Comparison of ENCODE assay signal across 10 cellular contexts in the genomic region with DNA sequence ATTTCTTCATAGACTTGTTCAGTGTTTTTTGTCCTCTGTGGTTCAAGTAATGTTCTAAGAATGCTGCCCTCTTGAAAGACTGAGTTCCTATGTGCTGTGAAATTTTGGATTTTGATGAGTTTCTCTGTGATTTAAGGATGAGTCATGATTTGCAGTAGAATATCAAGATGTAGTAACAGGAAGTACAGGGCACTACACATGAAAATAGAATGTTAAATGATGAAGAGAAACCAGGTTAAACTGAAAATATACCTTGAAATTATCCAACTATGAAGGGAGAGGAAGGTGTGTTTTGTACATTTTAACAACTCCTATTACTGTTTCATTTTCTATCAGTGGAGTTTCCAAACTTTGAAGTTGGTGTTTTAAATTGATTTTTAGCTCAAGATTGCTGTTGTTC. TPM values are rescaled to one million over a fixed set of nuclear protein-coding genes. Genes with fewer than 3 reads are reported as not detected.
DNase-seq lines count a peak whose midpoint lies in the region; ATAC-seq and TF ChIP-seq lines count a peak whose summit lies in the region.
"Had no signal": no experiment of that assay in that cellular context is flagged by ENCODE, and none has a peak within 500 bp of the region (broad histone marks: within the 10 kb centered on the region; RNA-seq: fewer than 3 reads in every experiment).

No MANE protein-coding gene starts in this region.

- no peaks in the 10 kb centered on the region for H3K27me3 ChIP-seq in CD4-positive, alpha-beta T cell (ENCODE audit: control insufficient read depth, insufficient read depth, low read length)
- no peaks in the 10 kb centered on the region for H3K27me3 ChIP-seq in Loucy (ENCODE audit: insufficient read depth, low read length, poor library complexity, severe bottlenecking)
- H3K27me3 ChIP-seq in MG63 = no peaks in the 10 kb centered on the region
- H3K27me3 ChIP-seq: pancreas had no signal

- no peaks in the 10 kb centered on the region for H3K27me3 Mint-ChIP-seq in CD4-positive, alpha-beta T cell

- CTCF ChIA-PET in CD4-positive, alpha-beta T cell (lab: Charles Lee) = interaction anchor here (9.5 kb wide), 1 partner anchor 14 kb away, joined by 83 read pairs; no protein-coding TSS in a partner anchor

- intact Hi-C loops in CD4-positive, alpha-beta T cell (cut with DNase I, micrococcal nuclease) = loop anchor here in 1 of 2 experiments (5.0 kb wide), 3 partner anchors 57 to 288 kb away; partner anchors contain the start of gene CFAP54

- H3K4me1 Mint-ChIP-seq in CD4-positive, alpha-beta T cell (ENCODE audit: low read depth) = peaks cover 58% of the 10 kb centered on the region

- POLR2A ChIA-PET in CD4-positive, alpha-beta T cell (lab: Charles Lee) = interaction anchor here (0.7 to 1.4 kb wide), 8 partner anchors 8 to 202 kb away, joined by 3 to 5 read pairs (median 4); partner anchors contain the start of genes CDK17 and LTA4H

- peaks cover 68% of the 10 kb centered on the region for H4K20me1 ChIP-seq in Loucy (ENCODE audit: insufficient read depth, low read length, poor library complexity, severe bottlenecking)

- no peaks in the 10 kb centered on the region for H3K9me2 ChIP-seq in Loucy (replicated peaks; ENCODE audit: low read depth, low read length)

- no peaks in the 10 kb centered on the region for H3K36me3 ChIP-seq in Loucy (ENCODE audit: insufficient read depth, low read length)
- peaks cover 9% of the 10 kb centered on the region for H3K36me3 ChIP-seq in MG63
- H3K36me3 ChIP-seq: pancreas had no signal

- peak overlapping the region; percentile 97 for H3K27ac Mint-ChIP-seq in CD4-positive, alpha-beta T cell

- peak overlapping the region; percentile 36 for H3K27ac ChIP-seq in CD4-positive, alpha-beta T cell (ENCODE audit: low read depth, low read length)

- peaks cover 14% of the 10 kb centered on the region for H3F3A ChIP-seq in Loucy (ENCODE audit: low read depth)

- H2AFZ ChIP-seq in Loucy (ENCODE audit: low read length) = no peak overlapping the region

- no peaks in the 10 kb centered on the region for H3K9me3 ChIP-seq in CD4-positive, alpha-beta T cell (ENCODE audit: control insufficient read depth, low read length)
- H3K9me3 ChIP-seq in Loucy (ENCODE audit: insufficient read depth, low read depth, low read length) (no peaks in the 10 kb centered on the region), MG63 (no peaks in the 10 kb centered on the region)
- H3K9me3 ChIP-seq: pancreas had no signal

- peaks cover 54% of the 10 kb centered on the region for H3K4me1 ChIP-seq in Loucy (ENCODE audit: insufficient read depth, low read length, poor library complexity, severe bottlenecking)

- ATAC-seq in CD4-positive, alpha-beta T cell (ENCODE audit: poor library complexity) = peak; percentile 20
- ATAC-seq in HG03571 (IDR thresholded peaks at IDR 0.05; ENCODE audit: unreplicated experiment) = no peak

- no peaks in the 10 kb centered on the region for H3K9me3 Mint-ChIP-seq in CD4-positive, alpha-beta T cell

- DNase-seq in CD4-positive, alpha-beta T cell = no peak
- peak; percentile 94 for DNase-seq in amniotic epithelial cell (ENCODE audit: low read depth)
- DNase-seq in myocyte (ENCODE audit: low read depth) = peak; percentile 44
- no peak for DNase-seq in HT-29 (ENCODE audit: low spot score)
- no peak for DNase-seq in stimulated activated CD4-positive, alpha-beta T cell treated with anti-CD3 and anti-CD28 coated beads, Interleukin-2, amount 100 ng/mL, for 24 hours
- no peak for DNase-seq in MG63
- DNase-seq: NCI-H1694, pancreas had no signal

- peak overlapping the region; percentile 81 for H3K4me3 ChIP-seq in Loucy (ENCODE audit: low read length, poor library complexity, severe bottlenecking)
- H3K4me3 ChIP-seq in MG63 = no peak overlapping the region
- H3K4me3 ChIP-seq: pancreas had no signal

- H3K79me2 ChIP-seq in Loucy (ENCODE audit: insufficient read depth, low read length) = peaks cover 80% of the 10 kb centered on the region

- peak overlapping the region; percentile 62 for H3K4me3 Mint-ChIP-seq in CD4-positive, alpha-beta T cell

- TF ChIP-seq CTCF in CD4-positive, alpha-beta T cell (IDR thresholded peaks at IDR 0.05) = no peak
- TF ChIP-seq CTCF in Loucy (conservative IDR thresholded peaks at IDR 0.05; ENCODE audit: low read length) = no peak

- peaks cover 22% of the 10 kb centered on the region for H3K36me3 Mint-ChIP-seq in CD4-positive, alpha-beta T cell (ENCODE audit: low read depth)

- peak overlapping the region; percentile 77 for H3K4me2 ChIP-seq in Loucy (ENCODE audit: low read depth, low read length, poor library complexity, severe bottlenecking)

- no peak overlapping the region for H3K9ac ChIP-seq in Loucy (ENCODE audit: low read depth, low read length, poor library complexity, severe bottlenecking)

RNA-seq across cellular contexts. Expression of gene ELK3, which starts 4.8 kb away (rescaled TPM):
- 10 to 100 TPM; 26.8 to 31.5 TPM for total RNA-seq in CD4-positive, alpha-beta T cell
- 22.5 and 22.7 TPM in 2 replicates for total RNA-seq in myocyte
- 19.0 TPM for polyA plus RNA-seq in myocyte (2012)
- total RNA-seq in HT-29 (2014; rRNA removed; shearing (Covaris generic)) = 1.3 and 8.9 TPM in 2 replicates
- total RNA-seq in MG63 (2014; rRNA removed; shearing (Covaris generic); ENCODE audit: low replicate concordance) = 4.8 and 5.7 TPM in 2 replicates

Comparison
In these comparisons a context has a peak if more than half of its experiments do, and no peak if none do; other contexts are left out.
1. DNase-seq: peak in amniotic epithelial cell (single experiment) and myocyte (single experiment); none in CD4-positive, alpha-beta T cell (0 of 10), HT-29 (single experiment), stimulated activated CD4-positive, alpha-beta T cell treated with anti-CD3 and anti-CD28 coated beads, Interleukin-2, amount 100 ng/mL, for 24 hours (0 of 2) and MG63 (single experiment).